23 cellular contexts compared by ENCODE assay signal in genomic region chr12:109561711-109562030, GRCh38.
"Had no signal": no experiment of that assay in that cellular context is flagged by ENCODE, and none has a peak within 500 bp of the region (broad histone marks: within the 10 kb centered on the region; RNA-seq: fewer than 3 reads in every experiment).

No MANE protein-coding gene starts in this region.

- H3K27me3 ChIP-seq: MG63, SJCRH30 had no signal

- H3K36me3 ChIP-seq: MG63, SJCRH30 had no signal

- H3K27ac ChIP-seq: HL-60, SJCRH30 had no signal

- H3K4me3 ChIP-seq: MG63, SJCRH30 had no signal

- DNase-seq: Karpas-422, KG1, MG63, NCI-H1092, NCI-H1105 treated with DMSO at 0.1 percent for 48 hours, NCI-H1417 treated with DMSO at 0.1 percent for 48 hours, NCI-H146, NCI-H187, NCI-H2029, NCI-H2081 treated with DMSO at 0.1 percent for 48 hours, NCI-H2171, NCI-H226, NCI-H446, NCI-H510A, NCI-H524 treated with DMSO at 0.1 percent for 48 hours, NCI-H69, NCI-H774, RPMI8226, SHP77 treated with DMSO at 0.1 percent for 48 hours, SJCRH30 had no signal

- H3K9me3 ChIP-seq: MG63, SJCRH30 had no signal

- H3K4me1 ChIP-seq: SJCRH30 had no signal

- ATAC-seq: SK-N-SH treated with all-trans-retinoic acid at 6 μM for 48 hours had no signal

- FAIRE-seq: RCC 7860 had no signal
